1 cellular context compared by ENCODE assay signal in genomic region chr7:146002431-146003078, GRCh38.
TF ChIP-seq lines count a peak whose summit lies in the region.

No MANE protein-coding gene starts in this region.

TF ChIP-seq in WTC11, 78 proteins besides CTCF, POLR2A, EP300 and RAD21 (continued from another document):
- TF ChIP-seq, protein P1, sequence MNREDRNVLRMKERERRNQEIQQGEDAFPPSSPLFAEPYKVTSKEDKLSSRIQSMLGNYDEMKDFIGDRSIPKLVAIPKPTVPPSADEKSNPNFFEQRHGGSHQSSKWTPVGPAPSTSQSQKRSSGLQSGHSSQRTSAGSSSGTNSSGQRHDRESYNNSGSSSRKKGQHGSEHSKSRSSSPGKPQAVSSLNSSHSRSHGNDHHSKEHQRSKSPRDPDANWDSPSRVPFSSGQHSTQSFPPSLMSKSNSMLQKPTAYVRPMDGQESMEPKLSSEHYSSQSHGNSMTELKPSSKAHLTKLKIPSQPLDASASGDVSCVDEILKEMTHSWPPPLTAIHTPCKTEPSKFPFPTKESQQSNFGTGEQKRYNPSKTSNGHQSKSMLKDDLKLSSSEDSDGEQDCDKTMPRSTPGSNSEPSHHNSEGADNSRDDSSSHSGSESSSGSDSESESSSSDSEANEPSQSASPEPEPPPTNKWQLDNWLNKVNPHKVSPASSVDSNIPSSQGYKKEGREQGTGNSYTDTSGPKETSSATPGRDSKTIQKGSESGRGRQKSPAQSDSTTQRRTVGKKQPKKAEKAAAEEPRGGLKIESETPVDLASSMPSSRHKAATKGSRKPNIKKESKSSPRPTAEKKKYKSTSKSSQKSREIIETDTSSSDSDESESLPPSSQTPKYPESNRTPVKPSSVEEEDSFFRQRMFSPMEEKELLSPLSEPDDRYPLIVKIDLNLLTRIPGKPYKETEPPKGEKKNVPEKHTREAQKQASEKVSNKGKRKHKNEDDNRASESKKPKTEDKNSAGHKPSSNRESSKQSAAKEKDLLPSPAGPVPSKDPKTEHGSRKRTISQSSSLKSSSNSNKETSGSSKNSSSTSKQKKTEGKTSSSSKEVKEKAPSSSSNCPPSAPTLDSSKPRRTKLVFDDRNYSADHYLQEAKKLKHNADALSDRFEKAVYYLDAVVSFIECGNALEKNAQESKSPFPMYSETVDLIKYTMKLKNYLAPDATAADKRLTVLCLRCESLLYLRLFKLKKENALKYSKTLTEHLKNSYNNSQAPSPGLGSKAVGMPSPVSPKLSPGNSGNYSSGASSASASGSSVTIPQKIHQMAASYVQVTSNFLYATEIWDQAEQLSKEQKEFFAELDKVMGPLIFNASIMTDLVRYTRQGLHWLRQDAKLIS (CRISPR knock-in tag; IDR thresholded peaks at IDR 0.05; ENCODE audit: borderline replicate concordance), result no peak
- TF ChIP-seq MXD4 (CRISPR knock-in tag; IDR thresholded peaks at IDR 0.05; ENCODE audit: borderline replicate concordance) (no peak), ARID4B (CRISPR knock-in tag; IDR thresholded peaks at IDR 0.05; ENCODE audit: borderline replicate concordance) (no peak)
- TF ChIP-seq, protein P2, sequence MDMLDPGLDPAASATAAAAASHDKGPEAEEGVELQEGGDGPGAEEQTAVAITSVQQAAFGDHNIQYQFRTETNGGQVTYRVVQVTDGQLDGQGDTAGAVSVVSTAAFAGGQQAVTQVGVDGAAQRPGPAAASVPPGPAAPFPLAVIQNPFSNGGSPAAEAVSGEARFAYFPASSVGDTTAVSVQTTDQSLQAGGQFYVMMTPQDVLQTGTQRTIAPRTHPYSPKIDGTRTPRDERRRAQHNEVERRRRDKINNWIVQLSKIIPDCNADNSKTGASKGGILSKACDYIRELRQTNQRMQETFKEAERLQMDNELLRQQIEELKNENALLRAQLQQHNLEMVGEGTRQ (CRISPR knock-in tag; IDR thresholded peaks at IDR 0.05), result no peak
TF ChIP-seq in WTC11: peak in this region for 0.
